In the genomic region with DNA sequence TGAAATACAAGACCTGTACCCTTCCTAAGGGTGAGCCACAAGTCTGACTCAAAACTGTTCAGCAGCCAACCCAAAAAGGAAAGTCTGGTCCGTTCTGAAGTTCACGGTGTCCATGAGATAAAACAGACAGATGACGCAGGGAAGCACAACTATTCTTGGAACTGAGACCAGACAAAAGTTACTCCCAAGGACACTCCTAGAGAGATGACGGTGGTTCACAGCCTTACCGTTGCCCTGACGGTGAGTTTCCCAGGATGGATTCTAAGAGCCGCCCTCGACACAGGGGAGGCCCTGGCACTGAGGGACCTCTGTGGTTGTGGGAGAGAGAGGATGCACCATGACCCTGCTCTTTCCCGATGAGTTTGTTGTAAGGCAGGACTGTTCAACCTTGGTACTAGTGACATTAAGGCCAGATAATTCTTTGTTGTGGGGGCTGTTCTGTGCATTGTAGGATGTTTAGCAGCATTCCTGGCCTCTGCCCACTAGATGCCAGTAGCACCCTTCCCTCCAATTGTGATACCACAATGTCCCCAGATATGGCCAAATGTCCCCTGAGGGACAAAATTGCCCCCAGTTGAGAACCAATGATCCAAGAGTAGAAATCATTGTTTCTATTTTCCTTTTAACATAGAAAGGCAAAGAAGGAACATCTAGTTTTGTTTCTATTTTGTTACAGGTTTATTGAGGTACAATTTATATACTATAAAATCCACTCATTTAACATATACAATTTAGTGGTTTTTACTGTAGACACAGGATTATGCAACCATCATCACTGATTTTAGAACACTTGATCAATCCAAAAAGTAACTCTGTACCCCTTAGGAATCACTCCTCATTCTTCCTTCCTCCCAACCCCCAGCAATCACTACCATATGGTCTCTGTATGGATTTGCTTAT, we compare ENCODE assay signal across 9 cellular contexts. TPM values are rescaled to one million over a fixed set of nuclear protein-coding genes. Genes with fewer than 3 reads are reported as not detected.
DNase-seq lines count a peak whose midpoint lies in the region; ATAC-seq and TF ChIP-seq lines count a peak whose summit lies in the region.
"Had no signal": no experiment of that assay in that cellular context is flagged by ENCODE, and none has a peak within 500 bp of the region (broad histone marks: within the 10 kb centered on the region; RNA-seq: fewer than 3 reads in every experiment).

No MANE protein-coding gene starts in this region.

- peaks cover 8% of the 10 kb centered on the region for H3K4me1 ChIP-seq in lower lobe of right lung
- no peaks in the 10 kb centered on the region for H3K4me1 ChIP-seq in aorta (ENCODE audit: control insufficient read depth in 1 of 2, insufficient read depth in 2 of 2, low read length in 2 of 2)

- H3K4me3 ChIP-seq in HL-60 (replicated peaks; ENCODE audit: insufficient read depth, low read length) (no peak overlapping the region), lower lobe of right lung (no peak overlapping the region), aorta (ENCODE audit: low read length in 2 of 2) (no peak overlapping the region)

- DNase-seq in HL-60 (ENCODE audit: low read depth in 1 of 2, low spot score in 1 of 2) (no peak), amniotic epithelial cell (ENCODE audit: low read depth) (peak; percentile 49), lower lobe of right lung (no peak), aorta (no peak), NCI-H2107 treated with DMSO at 0.1 percent for 48 hours (lab: John Stamatoyannopoulos, UW; ENCODE audit: unreplicated experiment) (no peak)

- TF ChIP-seq CTCF in C4-2B (conservative IDR thresholded peaks at IDR 0.05), result peak; percentile 43
- TF ChIP-seq CTCF in HL-60 (IDR thresholded peaks at IDR 0.05; ENCODE audit: insufficient read depth, low read length), result peak; percentile 45
- TF ChIP-seq CTCF in lower lobe of right lung (IDR thresholded peaks at IDR 0.05), result peak; percentile 33

- H3K27me3 ChIP-seq in HL-60 (ENCODE audit: insufficient read depth, poor library complexity, severe bottlenecking), result no peaks in the 10 kb centered on the region
- H3K27me3 ChIP-seq in lower lobe of right lung (ENCODE audit: low read depth), result no peaks in the 10 kb centered on the region
- no peaks in the 10 kb centered on the region for H3K27me3 ChIP-seq in aorta (ENCODE audit: control insufficient read depth in 1 of 2, insufficient read depth in 2 of 2, low read length in 1 of 2)

- no peaks in the 10 kb centered on the region for H3K36me3 ChIP-seq in lower lobe of right lung
- H3K36me3 ChIP-seq in aorta (ENCODE audit: control insufficient read depth in 1 of 2, insufficient read depth in 2 of 2, low read length in 1 of 2), result no peaks in the 10 kb centered on the region

- H3K9me3 ChIP-seq in lower lobe of right lung (no peaks in the 10 kb centered on the region), aorta (ENCODE audit: control insufficient read depth, low read length) (no peaks in the 10 kb centered on the region)

- H3K27ac ChIP-seq in C4-2B (no peak overlapping the region), HL-60 (replicated peaks) (no peak overlapping the region), lower lobe of right lung (no peak overlapping the region), aorta (ENCODE audit: low read depth in 1 of 2, low read length in 2 of 2) (no peak overlapping the region)

- peak; percentile 21 to 31 for ATAC-seq in lower lobe of right lung
- ATAC-seq in HG03520 (IDR thresholded peaks at IDR 0.05; ENCODE audit: unreplicated experiment), result no peak
- ATAC-seq in aorta (ENCODE audit: low FRiP score), result no peak
- no peak for ATAC-seq in GM18909 (IDR thresholded peaks at IDR 0.05; ENCODE audit: poor library complexity, unreplicated experiment)

- intact Hi-C loops in lower lobe of right lung (cut with DNase I) (no loop called here), aorta (cut with DNase I) (loop anchor here (5.0 to 10.0 kb wide), 4 partner anchors 63 to 285 kb away; a partner anchor contains a TSS)

- WGBS in aorta, 2 donors, result 60 to 65% methylated on average over 9 of the region's 9 CpGs

RNA-seq across cellular contexts. Expression of a gene that starts 23.0 kb away (rescaled TPM):
- total RNA-seq in lower lobe of right lung (not detected), aorta (not detected)
- not detected for polyA plus RNA-seq in aorta
- total RNA-seq: subcutaneous adipose tissue had no signal

RNA-seq across cellular contexts. Expression of a gene that starts 48.0 kb away (rescaled TPM):
- total RNA-seq in lower lobe of right lung, result 17.5 TPM
- 100 to 1,000 TPM; 463 to 747 TPM for total RNA-seq in aorta
- polyA plus RNA-seq in aorta, result 100 to 1,000 TPM in 1 of 2 donors, 10 to 100 TPM in 1; 76.1 to 633 TPM

RNA-seq across cellular contexts. Expression of a gene that starts 56.1 kb away (rescaled TPM):
- total RNA-seq in lower lobe of right lung (134 TPM), aorta (100 to 1,000 TPM in 1 of 2 donors, 10 to 100 TPM in 1; 87.3 to 115 TPM)
- polyA plus RNA-seq in aorta, result 100 to 1,000 TPM; 248 to 351 TPM

Comparison
In these comparisons a context has a peak if more than half of its experiments do, and no peak if none do; other contexts are left out.
1. ATAC-seq: peak in lower lobe of right lung (2 of 2); none in HG03520 (single experiment), aorta (single experiment) and GM18909 (single experiment).
2. RNA of a gene that starts 48.0 kb away (total RNA-seq): 463 to 747 TPM in aorta; 17.5 TPM in lower lobe of right lung (single experiment); every median in the first group is over 10 times any median in the second.
3. Peak in every context shown above with its lines, with median percentiles within 50 percentile points of each other: CTCF ChIP-seq.